Comparison of ENCODE assay signal across 8 cellular contexts in genomic region chr11:68314203-68314885, GRCh38. TPM values are rescaled to one million over a fixed set of nuclear protein-coding genes. Genes with fewer than 3 reads are reported as not detected.
DNase-seq lines count a peak whose midpoint lies in the region; TF ChIP-seq lines count a peak whose summit lies in the region.

No MANE protein-coding gene starts in this region.

- no peaks in the 10 kb centered on the region for H3K9me3 ChIP-seq in HUES48 (ENCODE audit: control insufficient read depth, insufficient read depth, low read length)

- H2BK5ac ChIP-seq in mesendoderm (ENCODE audit: low read length) = peak overlapping the region; percentile 55

- H3K79me1 ChIP-seq in mesendoderm (ENCODE audit: low read length) = peaks cover 13% of the 10 kb centered on the region

- peak overlapping the region; percentile 77 for H4K8ac ChIP-seq in mesendoderm (ENCODE audit: low read depth, low read length)

- H3K4me1 ChIP-seq in HUES48 (ENCODE audit: control insufficient read depth, insufficient read depth, low read length) (peaks cover 29% of the 10 kb centered on the region), mesendoderm (ENCODE audit: control insufficient read depth, low read depth, low read length) (peaks cover 10% of the 10 kb centered on the region)

- H3K36me3 ChIP-seq in HUES48 (ENCODE audit: control insufficient read depth, insufficient read depth, low read length) = no peaks in the 10 kb centered on the region
- no peaks in the 10 kb centered on the region for H3K36me3 ChIP-seq in brain microvascular endothelial cell (replicated peaks)
- no peaks in the 10 kb centered on the region for H3K36me3 ChIP-seq in mesendoderm (ENCODE audit: control insufficient read depth, insufficient read depth, low read length)

- WGBS in mesendoderm (ENCODE audit: extremely low coverage, insufficient coverage, low lambda C conversion rate) = no CpG with 5 or more reads among the region's 17 CpGs

- H3K27me3 ChIP-seq in HUES48 (ENCODE audit: control insufficient read depth, insufficient read depth, low read length) = peaks cover 5% of the 10 kb centered on the region; the same call in 1 of the 2 replicates
- no peaks in the 10 kb centered on the region for H3K27me3 ChIP-seq in brain microvascular endothelial cell (replicated peaks)
- no peaks in the 10 kb centered on the region for H3K27me3 ChIP-seq in mesendoderm (ENCODE audit: insufficient read depth, low read length, poor library complexity)

- no peak overlapping the region for H2BK15ac ChIP-seq in mesendoderm (replicated peaks; ENCODE audit: low read depth)

- peak overlapping the region; percentile 5 for H2AK5ac ChIP-seq in mesendoderm (ENCODE audit: low read length)

- H2BK120ac ChIP-seq in mesendoderm (ENCODE audit: low read depth, low read length) = no peak overlapping the region

- H3K23ac ChIP-seq in mesendoderm (ENCODE audit: low read length) = peak overlapping the region; percentile 95

- peak overlapping the region; percentile 73 for H3K4me3 ChIP-seq in HUES48 (ENCODE audit: low read depth, low read length)
- peak overlapping the region; percentile 61 for H3K4me3 ChIP-seq in brain microvascular endothelial cell (ENCODE audit: low read depth, low read length)
- H3K4me3 ChIP-seq in mesendoderm (ENCODE audit: low read length) = no peak overlapping the region

- H3K4me2 ChIP-seq in mesendoderm (ENCODE audit: low read length) = peak overlapping the region; percentile 92

- peaks cover 43% of the 10 kb centered on the region for H3K79me2 ChIP-seq in mesendoderm (ENCODE audit: control insufficient read depth, insufficient read depth, low read length)

- H3K9ac ChIP-seq in HUES48 (ENCODE audit: low read depth, low read length) (peak overlapping the region; percentile 52; the same call in 1 of the 2 replicates), mesendoderm (ENCODE audit: low read length) (peak overlapping the region; percentile 69)

- peak overlapping the region; percentile 84 for H4K5ac ChIP-seq in mesendoderm (ENCODE audit: low read length)

- H3K18ac ChIP-seq in mesendoderm (ENCODE audit: low read length) = peak overlapping the region; percentile 94

- H3K56ac ChIP-seq in mesendoderm (ENCODE audit: low read length) = peak overlapping the region; percentile 91

- in situ Hi-C loops in ACHN (cut with HindIII; ENCODE audit: low pct_ligation_motif_present, low pct_unique_long_range_greater_than_20kb, low sequenced_read_pairs) (no loop called here), brain microvascular endothelial cell (cut with HindIII; ENCODE audit: low pct_ligation_motif_present, low sequenced_read_pairs) (no loop called here)

- DNase-seq in ACHN = peak; percentile 35
- no peak for DNase-seq in brain microvascular endothelial cell
- peak; percentile 67 for DNase-seq in mesendoderm
- no peak for DNase-seq in dedifferentiated amniotic fluid mesenchymal stem cell (ENCODE audit: extremely low spot score)
- DNase-seq in NCI-H345 treated with DMSO at 0.1 percent for 48 hours (lab: John Stamatoyannopoulos, UW; ENCODE audit: unreplicated experiment) = no peak
- no peak for DNase-seq in anterior cingulate cortex (lab: John Stamatoyannopoulos, UW)
- DNase-seq in pons (ENCODE audit: low spot score) = no peak

- H3K27ac ChIP-seq in HUES48 (ENCODE audit: low read depth, low read length) (peak overlapping the region; percentile 76), brain microvascular endothelial cell (peak overlapping the region; percentile 64), mesendoderm (ENCODE audit: low read depth, low read length) (peak overlapping the region; percentile 58)

- no peak for TF ChIP-seq CTCF in brain microvascular endothelial cell (IDR thresholded peaks at IDR 0.05; ENCODE audit: low read depth, low read length, missing control alignments)

- H3K4ac ChIP-seq in mesendoderm (ENCODE audit: low read depth, low read length) = peak overlapping the region; percentile 93

RNA-seq across cellular contexts. Expression of gene LRP5, which starts 2.0 kb away (rescaled TPM):
- 20.9 TPM for polyA plus RNA-seq in mesendoderm (2013, experiment 1 of 2)
- polyA plus RNA-seq in mesendoderm (2013, experiment 2 of 2) = 23.3 TPM

RNA-seq across cellular contexts. Expression of gene C11orf24, which starts 42.6 kb away (rescaled TPM):
- polyA plus RNA-seq in mesendoderm (2013, experiment 1 of 2) = 60.1 TPM
- polyA plus RNA-seq in mesendoderm (2013, experiment 2 of 2) = 61.6 TPM

Comparison
In these comparisons a context has a peak if more than half of its experiments do, and no peak if none do; other contexts are left out.
1. DNase-seq: peak in ACHN (single experiment) and mesendoderm (single experiment); none in brain microvascular endothelial cell (single experiment), dedifferentiated amniotic fluid mesenchymal stem cell (single experiment), NCI-H345 treated with DMSO at 0.1 percent for 48 hours (single experiment), anterior cingulate cortex (0 of 58) and pons (single experiment).
2. Peak in every context shown above with its lines, with median percentiles within 50 percentile points of each other: H3K27ac ChIP-seq.